ENCODE assay signal across 1 cellular context in the genomic region with DNA sequence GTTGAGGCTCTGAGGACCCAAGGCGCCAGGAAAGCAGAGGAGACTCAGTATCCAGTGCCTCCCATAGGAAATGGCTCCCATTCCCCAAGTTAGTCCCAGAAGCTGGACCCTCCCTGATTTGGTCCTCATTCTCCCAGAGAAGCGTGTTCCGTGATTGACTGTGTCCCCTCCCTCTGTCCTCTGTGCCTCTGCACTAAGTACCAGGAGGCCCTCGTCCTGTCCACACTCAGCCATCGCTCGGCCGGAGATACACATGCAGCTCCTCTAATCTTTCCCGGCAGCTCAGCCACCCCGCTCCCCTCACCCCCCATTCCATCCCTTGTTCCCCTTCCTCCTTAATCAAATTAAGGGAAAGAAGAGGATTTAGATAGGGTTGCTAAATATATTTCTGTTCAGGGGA.
TF ChIP-seq lines count a peak whose summit lies in the region.

No MANE protein-coding gene starts in this region.

TF ChIP-seq in K562, 482 proteins besides CTCF, POLR2A, EP300 and RAD21:
- no peak for TF ChIP-seq IFI16 (CRISPR knock-in tag; IDR thresholded peaks at IDR 0.05)
- no peak for TF ChIP-seq ARNT (IDR thresholded peaks at IDR 0.05)
- TF ChIP-seq, protein P1, sequence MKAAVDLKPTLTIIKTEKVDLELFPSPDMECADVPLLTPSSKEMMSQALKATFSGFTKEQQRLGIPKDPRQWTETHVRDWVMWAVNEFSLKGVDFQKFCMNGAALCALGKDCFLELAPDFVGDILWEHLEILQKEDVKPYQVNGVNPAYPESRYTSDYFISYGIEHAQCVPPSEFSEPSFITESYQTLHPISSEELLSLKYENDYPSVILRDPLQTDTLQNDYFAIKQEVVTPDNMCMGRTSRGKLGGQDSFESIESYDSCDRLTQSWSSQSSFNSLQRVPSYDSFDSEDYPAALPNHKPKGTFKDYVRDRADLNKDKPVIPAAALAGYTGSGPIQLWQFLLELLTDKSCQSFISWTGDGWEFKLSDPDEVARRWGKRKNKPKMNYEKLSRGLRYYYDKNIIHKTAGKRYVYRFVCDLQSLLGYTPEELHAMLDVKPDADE (conservative IDR thresholded peaks at IDR 0.05; ENCODE audit: control insufficient read depth, low read depth, low read length), result no peak
- no peak for TF ChIP-seq ARID4B (CRISPR knock-in tag; IDR thresholded peaks at IDR 0.05)
- TF ChIP-seq XRCC5 (IDR thresholded peaks at IDR 0.05; ENCODE audit: low read depth, low read length), result no peak
- no peak for TF ChIP-seq NFIX (CRISPR knock-in tag; IDR thresholded peaks at IDR 0.05; ENCODE audit: low read depth)
- TF ChIP-seq, protein P2, sequence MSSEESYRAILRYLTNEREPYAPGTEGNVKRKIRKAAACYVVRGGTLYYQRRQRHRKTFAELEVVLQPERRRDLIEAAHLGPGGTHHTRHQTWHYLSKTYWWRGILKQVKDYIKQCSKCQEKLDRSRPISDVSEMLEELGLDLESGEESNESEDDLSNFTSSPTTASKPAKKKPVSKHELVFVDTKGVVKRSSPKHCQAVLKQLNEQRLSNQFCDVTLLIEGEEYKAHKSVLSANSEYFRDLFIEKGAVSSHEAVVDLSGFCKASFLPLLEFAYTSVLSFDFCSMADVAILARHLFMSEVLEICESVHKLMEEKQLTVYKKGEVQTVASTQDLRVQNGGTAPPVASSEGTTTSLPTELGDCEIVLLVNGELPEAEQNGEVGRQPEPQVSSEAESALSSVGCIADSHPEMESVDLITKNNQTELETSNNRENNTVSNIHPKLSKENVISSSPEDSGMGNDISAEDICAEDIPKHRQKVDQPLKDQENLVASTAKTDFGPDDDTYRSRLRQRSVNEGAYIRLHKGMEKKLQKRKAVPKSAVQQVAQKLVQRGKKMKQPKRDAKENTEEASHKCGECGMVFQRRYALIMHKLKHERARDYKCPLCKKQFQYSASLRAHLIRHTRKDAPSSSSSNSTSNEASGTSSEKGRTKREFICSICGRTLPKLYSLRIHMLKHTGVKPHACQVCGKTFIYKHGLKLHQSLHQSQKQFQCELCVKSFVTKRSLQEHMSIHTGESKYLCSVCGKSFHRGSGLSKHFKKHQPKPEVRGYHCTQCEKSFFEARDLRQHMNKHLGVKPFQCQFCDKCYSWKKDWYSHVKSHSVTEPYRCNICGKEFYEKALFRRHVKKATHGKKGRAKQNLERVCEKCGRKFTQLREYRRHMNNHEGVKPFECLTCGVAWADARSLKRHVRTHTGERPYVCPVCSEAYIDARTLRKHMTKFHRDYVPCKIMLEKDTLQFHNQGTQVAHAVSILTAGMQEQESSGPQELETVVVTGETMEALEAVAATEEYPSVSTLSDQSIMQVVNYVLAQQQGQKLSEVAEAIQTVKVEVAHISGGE (CRISPR knock-in tag; IDR thresholded peaks at IDR 0.05), result no peak
- TF ChIP-seq TCF3 (CRISPR knock-in tag; IDR thresholded peaks at IDR 0.05), result no peak
- TF ChIP-seq CHD2 (IDR thresholded peaks at IDR 0.05; ENCODE audit: low read depth, low read length), result no peak
- TF ChIP-seq BRCA1 (IDR thresholded peaks at IDR 0.05), result no peak
- TF ChIP-seq BRCA1 (CRISPR knock-in tag; IDR thresholded peaks at IDR 0.05), result no peak
- no peak for TF ChIP-seq EP400 (IDR thresholded peaks at IDR 0.05)
- TF ChIP-seq, protein P3, sequence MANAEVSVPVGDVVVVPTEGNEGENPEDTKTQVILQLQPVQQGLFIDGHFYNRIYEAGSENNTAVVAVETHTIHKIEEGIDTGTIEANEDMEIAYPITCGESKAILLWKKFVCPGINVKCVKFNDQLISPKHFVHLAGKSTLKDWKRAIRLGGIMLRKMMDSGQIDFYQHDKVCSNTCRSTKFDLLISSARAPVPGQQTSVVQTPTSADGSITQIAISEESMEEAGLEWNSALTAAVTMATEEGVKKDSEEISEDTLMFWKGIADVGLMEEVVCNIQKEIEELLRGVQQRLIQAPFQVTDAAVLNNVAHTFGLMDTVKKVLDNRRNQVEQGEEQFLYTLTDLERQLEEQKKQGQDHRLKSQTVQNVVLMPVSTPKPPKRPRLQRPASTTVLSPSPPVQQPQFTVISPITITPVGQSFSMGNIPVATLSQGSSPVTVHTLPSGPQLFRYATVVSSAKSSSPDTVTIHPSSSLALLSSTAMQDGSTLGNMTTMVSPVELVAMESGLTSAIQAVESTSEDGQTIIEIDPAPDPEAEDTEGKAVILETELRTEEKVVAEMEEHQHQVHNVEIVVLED (CRISPR knock-in tag; IDR thresholded peaks at IDR 0.05), result no peak
- TF ChIP-seq ZNF449 (CRISPR knock-in tag; IDR thresholded peaks at IDR 0.05), result no peak
- no peak for TF ChIP-seq KDM2B (CRISPR knock-in tag; IDR thresholded peaks at IDR 0.05)
- no peak for TF ChIP-seq NCOA1 (IDR thresholded peaks at IDR 0.05; ENCODE audit: low read depth)
